Comparison of ENCODE assay signal across 16 cellular contexts in genomic region chr7:143394068-143394467, GRCh38. TPM values are rescaled to one million over a fixed set of nuclear protein-coding genes. Genes with fewer than 3 reads are reported as not detected.
DNase-seq lines count a peak whose midpoint lies in the region; FAIRE-seq and TF ChIP-seq lines count a peak whose summit lies in the region.
"Had no signal": no experiment of that assay in that cellular context is flagged by ENCODE, and none has a peak within 500 bp of the region (broad histone marks: within the 10 kb centered on the region; RNA-seq: fewer than 3 reads in every experiment).

No MANE protein-coding gene starts in this region.

- H4K5ac ChIP-seq in H1 (ENCODE audit: insufficient read length, low read depth, low read length) = no peak overlapping the region

- H3K23me2 ChIP-seq in H1 (ENCODE audit: low read depth, low read length) = no peaks in the 10 kb centered on the region

- CTCF ChIA-PET in H1 (lab: Charles Lee; ENCODE audit: partially characterized antibody) = interaction anchor here (0.9 to 23.5 kb wide), 8 partner anchors 12 to 111 kb away, joined by 3 to 359 read pairs (median 12); partner anchors contain the start of genes EPHA1 and ZYX

- no peak overlapping the region for H2BK20ac ChIP-seq in H1 (ENCODE audit: low read length)

- no peak overlapping the region for H2BK120ac ChIP-seq in H1 (replicated peaks; ENCODE audit: low read depth, low read length)

- peaks cover 6% of the 10 kb centered on the region for H3K79me1 ChIP-seq in H1 (ENCODE audit: low read depth, low read length)

- peaks cover 29 to 43% of the 10 kb centered on the region in 2 experiments for H4K20me1 ChIP-seq in H1 (replicated peaks in 1 of 2; ENCODE audit: control insufficient read depth in 1 of 2, insufficient read depth in 2 of 2, low read length in 2 of 2)
- H4K20me1 ChIP-seq: BLaER1 had no signal

- H3K4ac ChIP-seq in H1 (replicated peaks; ENCODE audit: insufficient read length, low read depth, low read length) = no peak overlapping the region

- TF ChIP-seq EP300 in H1 (IDR thresholded peaks at IDR 0.05; ENCODE audit: borderline replicate concordance in 1 of 2, low read depth in 2 of 2, low read length in 2 of 2) = no peak

- 95% methylated on average over 6 of the region's 6 CpGs; no CpG with 5 or more reads in 1 of the 2 experiments for WGBS in H1 (ENCODE audit: extremely low coverage in 1 of 2, insufficient coverage in 1 of 2, insufficient read length in 1 of 2, insufficient replicate concordance in 2 of 2, low coverage in 1 of 2, low lambda C conversion rate in 2 of 2, missing lambda C conversion rate in 1 of 2), 2 experiments

- H3K9me3 ChIP-seq in H1 (ENCODE audit: insufficient read depth in 2 of 2, low read depth in 1 of 2, low read length in 1 of 2) = no peaks in the 10 kb centered on the region
- H3K9me3 ChIP-seq: BLaER1 had no signal

- no peak overlapping the region for H4K8ac ChIP-seq in H1 (ENCODE audit: extremely low read depth, insufficient read depth, low read length)

- no peak for TF ChIP-seq CTCF in H1 (IDR thresholded peaks at IDR 0.05; ENCODE audit: control extremely low read depth in 1 of 3, insufficient read depth in 1 of 3, low read depth in 1 of 3, low read length in 3 of 3)

- no peak overlapping the region for H2BK12ac ChIP-seq in H1 (ENCODE audit: low read depth, low read length)

- no peak overlapping the region for H4K91ac ChIP-seq in H1 (replicated peaks; ENCODE audit: insufficient read length, low read length)

- intact Hi-C loops in posterior vena cava (cut with DNase I) = no loop called here

- H3K14ac ChIP-seq in H1 (ENCODE audit: insufficient read length) = no peak overlapping the region

- H3K4me2 ChIP-seq in H1 (ENCODE audit: insufficient read depth in 1 of 2, low read depth in 2 of 2, low read length in 2 of 2) = no peak overlapping the region
- H3K4me2 ChIP-seq: PC-9 had no signal

- DNase-seq in EH (ENCODE audit: low read depth) (peak; percentile 47), HK-2 (ENCODE audit: unreplicated experiment) (peak; percentile 20), H1 (ENCODE audit: low read depth in 1 of 2, low spot score in 2 of 2) (no peak), posterior vena cava (ENCODE audit: low spot score) (peak; percentile 34), kidney glomerular epithelial cell (lab: John Stamatoyannopoulos, UW) (no peak), NCI-H524 (lab: John Stamatoyannopoulos, UW) (no peak)
- DNase-seq in activated CD4-positive, CD25-positive, alpha-beta regulatory T cell (lab: John Stamatoyannopoulos, UW) = no peak
- DNase-seq in effector CD8-positive, alpha-beta T cell (lab: John Stamatoyannopoulos, UW) = no peak
- DNase-seq: DMS153, NCI-H1048, NCI-H345, NCI-H748 treated with DMSO at 0.1 percent for 48 hours, PC-9 had no signal

- no peak overlapping the region for H3K18ac ChIP-seq in H1 (ENCODE audit: extremely low read depth, low read length)

- H2AFZ ChIP-seq in H1 (ENCODE audit: low read length) = no peak overlapping the region
- H2AFZ ChIP-seq: PC-9 had no signal

- H2BK5ac ChIP-seq in H1 (ENCODE audit: low read depth, low read length) = no peak overlapping the region

- no peak overlapping the region for H3K9ac ChIP-seq in H1 (replicated peaks in 1 of 4; ENCODE audit: extremely low read depth in 1 of 4, low read depth in 3 of 4, low read length in 3 of 4)

- no peak for FAIRE-seq in H1 (lab: Jason Lieb, UNC)
- FAIRE-seq: HTR-8/SVneo had no signal

- no peaks in the 10 kb centered on the region for H3K79me2 ChIP-seq in H1 (ENCODE audit: control insufficient read depth in 1 of 2, insufficient read depth in 2 of 2, low read length in 2 of 2)

- no peak overlapping the region for H3K56ac ChIP-seq in H1 (replicated peaks; ENCODE audit: insufficient read length, low read depth, low read length)

- H3K27ac ChIP-seq in H1 (ENCODE audit: low read depth, low read length) = no peak overlapping the region
- H3K27ac ChIP-seq: BLaER1, PC-9 had no signal

- no peaks in the 10 kb centered on the region; a peak in 1 of 7 replicates for H3K4me1 ChIP-seq in H1 (replicated peaks in 1 of 4; ENCODE audit: control insufficient read depth in 3 of 4, insufficient read depth in 4 of 4, low read length in 3 of 4)

- H3K23ac ChIP-seq in H1 (ENCODE audit: insufficient read length) = no peak overlapping the region

- H3K27me3 ChIP-seq in H1 (replicated peaks in 1 of 4; ENCODE audit: control insufficient read depth in 3 of 4, extremely low read depth in 1 of 4, insufficient read depth in 3 of 4, low read length in 3 of 4) = no peaks in the 10 kb centered on the region
- H3K27me3 ChIP-seq: BLaER1 had no signal

- peaks cover 45 to 94% (median 89%) of the 10 kb centered on the region in 4 experiments for H3K36me3 ChIP-seq in H1 (ENCODE audit: control insufficient read depth in 2 of 4, insufficient read depth in 4 of 4, low read length in 3 of 4)

- POLR2A ChIA-PET in H1 (lab: Charles Lee; ENCODE audit: partially characterized antibody) = interaction anchor here (1.2 to 25.2 kb wide), 6 partner anchors 9 to 38 kb away, joined by 3 to 518 read pairs (median 24); partner anchors contain the start of genes EPHA1, FAM131B and ZYX

- TF ChIP-seq POLR2A in H1 (IDR thresholded peaks at IDR 0.05; ENCODE audit: control extremely low read depth in 1 of 2, low read depth in 2 of 2, low read length in 2 of 2) = peak in 1 of 2 experiments; percentile 42; a peak in 1 of 3 replicates

- no peak for TF ChIP-seq RAD21 in H1 (IDR thresholded peaks at IDR 0.05 in 1 of 2, conservative IDR thresholded peaks at IDR 0.05 in 1 of 2; ENCODE audit: low read depth in 2 of 2, low read length in 2 of 2)

- H3K4me3 ChIP-seq in H1 (ENCODE audit: extremely low read depth in 1 of 4, insufficient read depth in 2 of 4, low read depth in 3 of 4, low read length in 4 of 4) = no peak overlapping the region
- H3K4me3 ChIP-seq: BLaER1, PC-9 had no signal

- H2AK5ac ChIP-seq in H1 (ENCODE audit: low read depth, low read length) = no peak overlapping the region

- no peak overlapping the region for H2BK15ac ChIP-seq in H1 (ENCODE audit: low read length)

TF ChIP-seq in H1, 55 proteins besides CTCF, POLR2A, EP300 and RAD21:
- no peak for TF ChIP-seq E2F6 (IDR thresholded peaks at IDR 0.05)
- peak; percentile 58; the same call in 1 of the 2 replicates for TF ChIP-seq POLR2AphosphoS5 (IDR thresholded peaks at IDR 0.05; ENCODE audit: low read depth, low read length)

RNA-seq across cellular contexts. Expression of gene ZYX, which starts 12.9 kb away (rescaled TPM):
- total RNA-seq in H1 (2021; fragmentation: NEBNext Ultra II Directional; extraction: Animal tissue kit (Norgen Biotek cat#: 25700)) = 159 and 174 TPM in 2 replicates
- polyA plus RNA-seq in H1 (2011; rRNA removed) = 40.6 and 77.9 TPM in 2 replicates
- 25.7 TPM for polyA plus RNA-seq in H1 (2011; cell fraction: cytosol; rRNA removed)
- 107 TPM for polyA plus RNA-seq in H1 (2011; cell fraction: nucleus; rRNA removed)
- 138 to 177 TPM (median 171 TPM) in 4 replicates for polyA plus RNA-seq in H1 (2012, experiment 1 of 2)
- polyA plus RNA-seq in H1 (2012, experiment 2 of 2) = 172 TPM
- polyA plus RNA-seq in H1 (2013, experiment 1 of 2) = 166 TPM
- 163 TPM for polyA plus RNA-seq in H1 (2013, experiment 2 of 2)
- 21.5 and 32.9 TPM in 2 replicates for polyA minus RNA-seq in H1 (2011; rRNA and poly(A)+ RNA removed)
- 70.7 TPM for polyA minus RNA-seq in H1 (2011; cell fraction: cytosol; rRNA and poly(A)+ RNA removed)
- 64.8 TPM for polyA minus RNA-seq in H1 (2011; cell fraction: nucleus; rRNA and poly(A)+ RNA removed)
- 100 to 1,000 TPM; 388 to 407 TPM for total RNA-seq in posterior vena cava

RNA-seq across cellular contexts. Expression of gene EPHA1, which starts 14.6 kb away (rescaled TPM):
- 133 and 139 TPM in 2 replicates for total RNA-seq in H1 (2021; fragmentation: NEBNext Ultra II Directional; extraction: Animal tissue kit (Norgen Biotek cat#: 25700))
- 86.5 and 113 TPM in 2 replicates for polyA plus RNA-seq in H1 (2011; rRNA removed)
- 103 TPM for polyA plus RNA-seq in H1 (2011; cell fraction: cytosol; rRNA removed)
- polyA plus RNA-seq in H1 (2011; cell fraction: nucleus; rRNA removed) = 324 TPM
- polyA plus RNA-seq in H1 (2012, experiment 1 of 2) = 107 to 123 TPM (median 120 TPM) in 4 replicates
- polyA plus RNA-seq in H1 (2012, experiment 2 of 2) = 106 TPM
- 176 TPM for polyA plus RNA-seq in H1 (2013, experiment 1 of 2)
- polyA plus RNA-seq in H1 (2013, experiment 2 of 2) = 162 TPM
- 185 and 189 TPM in 2 replicates for polyA minus RNA-seq in H1 (2011; rRNA and poly(A)+ RNA removed)
- polyA minus RNA-seq in H1 (2011; cell fraction: cytosol; rRNA and poly(A)+ RNA removed) = 79.6 TPM
- polyA minus RNA-seq in H1 (2011; cell fraction: nucleus; rRNA and poly(A)+ RNA removed) = 128 TPM
- total RNA-seq in posterior vena cava = under 1 TPM in 1 of 2 donors, not detected in 1; 0.24 TPM

RNA-seq across cellular contexts. Expression of gene FAM131B, which starts 31.6 kb away (rescaled TPM):
- 35.5 and 38.2 TPM in 2 replicates for total RNA-seq in H1 (2021; fragmentation: NEBNext Ultra II Directional; extraction: Animal tissue kit (Norgen Biotek cat#: 25700))
- 23.1 and 28.8 TPM in 2 replicates for polyA plus RNA-seq in H1 (2011; rRNA removed)
- polyA plus RNA-seq in H1 (2011; cell fraction: cytosol; rRNA removed) = 27.9 TPM
- polyA plus RNA-seq in H1 (2011; cell fraction: nucleus; rRNA removed) = 37.7 TPM
- 22.4 to 28.3 TPM (median 26.2 TPM) in 4 replicates for polyA plus RNA-seq in H1 (2012, experiment 1 of 2)
- 25.4 TPM for polyA plus RNA-seq in H1 (2012, experiment 2 of 2)
- polyA plus RNA-seq in H1 (2013, experiment 1 of 2) = 11.6 TPM
- 12.8 TPM for polyA plus RNA-seq in H1 (2013, experiment 2 of 2)
- polyA minus RNA-seq in H1 (2011; rRNA and poly(A)+ RNA removed) = 51.2 and 57.7 TPM in 2 replicates
- 20.8 TPM for polyA minus RNA-seq in H1 (2011; cell fraction: cytosol; rRNA and poly(A)+ RNA removed)
- 25.5 TPM for polyA minus RNA-seq in H1 (2011; cell fraction: nucleus; rRNA and poly(A)+ RNA removed)
- 1 to 10 TPM; 1.1 to 1.5 TPM for total RNA-seq in posterior vena cava

RNA-seq across cellular contexts. Expression of gene TAS2R60, which starts 49.2 kb away (rescaled TPM):
- 0.32 and 0.46 TPM in 2 replicates for total RNA-seq in H1 (2021; fragmentation: NEBNext Ultra II Directional; extraction: Animal tissue kit (Norgen Biotek cat#: 25700))
- 0.13 and 0.15 TPM in 2 replicates for polyA plus RNA-seq in H1 (2011; rRNA removed)
- 0.14 TPM for polyA plus RNA-seq in H1 (2011; cell fraction: cytosol; rRNA removed)
- 0.37 TPM for polyA plus RNA-seq in H1 (2011; cell fraction: nucleus; rRNA removed)
- 0.20 TPM in 1 of 4 replicates, not detected in the others for polyA plus RNA-seq in H1 (2012, experiment 1 of 2)
- 0.29 TPM for polyA plus RNA-seq in H1 (2012, experiment 2 of 2)
- polyA plus RNA-seq in H1 (2013, experiment 1 of 2) = 0.18 TPM
- not detected for polyA plus RNA-seq in H1 (2013, experiment 2 of 2)
- polyA minus RNA-seq in H1 (2011; rRNA and poly(A)+ RNA removed) = 1.6 and 2.6 TPM in 2 replicates
- not detected for polyA minus RNA-seq in H1 (2011; cell fraction: cytosol; rRNA and poly(A)+ RNA removed)
- 6.1 TPM for polyA minus RNA-seq in H1 (2011; cell fraction: nucleus; rRNA and poly(A)+ RNA removed)
- total RNA-seq in posterior vena cava = under 1 TPM; 0.42 to 0.57 TPM
- total RNA-seq: H9, PC-9 had no signal

Comparison
In these comparisons a context has a peak if more than half of its experiments do, and no peak if none do; other contexts are left out.
1. DNase-seq: peak in EH (single experiment), HK-2 (single experiment) and posterior vena cava (single experiment); none in H1 (0 of 2), kidney glomerular epithelial cell (single experiment), activated CD4-positive, CD25-positive, alpha-beta regulatory T cell (0 of 4), NCI-H524 (0 of 2) and effector CD8-positive, alpha-beta T cell (single experiment).
2. RNA of gene EPHA1, which starts 14.6 kb away (total RNA-seq): 133 to 139 TPM in H1; 0.24 TPM in posterior vena cava; every median in the first group is over 100 times any median in the second.
3. RNA of gene FAM131B, which starts 31.6 kb away (total RNA-seq): 35.5 to 38.2 TPM in H1; 1.1 to 1.5 TPM in posterior vena cava; every median in the first group is over 10 times any median in the second.